Comparison of ENCODE assay signal across 1 cellular context in the genomic region with DNA sequence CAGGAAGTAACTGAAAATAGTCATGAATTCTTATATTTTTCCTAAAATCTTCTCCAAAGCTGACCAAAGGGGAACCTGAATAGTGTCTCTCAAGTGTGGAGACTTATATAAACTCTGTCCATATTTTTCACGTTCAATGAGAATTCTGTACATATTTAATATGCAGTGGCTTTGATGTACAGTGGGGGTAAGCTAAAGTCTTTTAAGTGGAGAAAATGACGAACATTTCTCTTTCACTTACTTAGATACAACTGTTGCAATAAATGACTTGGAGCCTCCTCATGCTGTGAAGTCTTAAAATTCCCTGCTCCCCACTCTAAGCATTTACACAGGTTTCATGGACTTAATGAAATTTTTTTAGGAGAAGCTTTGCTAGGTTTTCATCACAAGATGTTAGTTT.
TF ChIP-seq lines count a peak whose summit lies in the region.

No MANE protein-coding gene starts in this region.

TF ChIP-seq in GM23338, 12 proteins besides CTCF, POLR2A, EP300 and RAD21 (continued from another document):
- TF ChIP-seq, protein P1, sequence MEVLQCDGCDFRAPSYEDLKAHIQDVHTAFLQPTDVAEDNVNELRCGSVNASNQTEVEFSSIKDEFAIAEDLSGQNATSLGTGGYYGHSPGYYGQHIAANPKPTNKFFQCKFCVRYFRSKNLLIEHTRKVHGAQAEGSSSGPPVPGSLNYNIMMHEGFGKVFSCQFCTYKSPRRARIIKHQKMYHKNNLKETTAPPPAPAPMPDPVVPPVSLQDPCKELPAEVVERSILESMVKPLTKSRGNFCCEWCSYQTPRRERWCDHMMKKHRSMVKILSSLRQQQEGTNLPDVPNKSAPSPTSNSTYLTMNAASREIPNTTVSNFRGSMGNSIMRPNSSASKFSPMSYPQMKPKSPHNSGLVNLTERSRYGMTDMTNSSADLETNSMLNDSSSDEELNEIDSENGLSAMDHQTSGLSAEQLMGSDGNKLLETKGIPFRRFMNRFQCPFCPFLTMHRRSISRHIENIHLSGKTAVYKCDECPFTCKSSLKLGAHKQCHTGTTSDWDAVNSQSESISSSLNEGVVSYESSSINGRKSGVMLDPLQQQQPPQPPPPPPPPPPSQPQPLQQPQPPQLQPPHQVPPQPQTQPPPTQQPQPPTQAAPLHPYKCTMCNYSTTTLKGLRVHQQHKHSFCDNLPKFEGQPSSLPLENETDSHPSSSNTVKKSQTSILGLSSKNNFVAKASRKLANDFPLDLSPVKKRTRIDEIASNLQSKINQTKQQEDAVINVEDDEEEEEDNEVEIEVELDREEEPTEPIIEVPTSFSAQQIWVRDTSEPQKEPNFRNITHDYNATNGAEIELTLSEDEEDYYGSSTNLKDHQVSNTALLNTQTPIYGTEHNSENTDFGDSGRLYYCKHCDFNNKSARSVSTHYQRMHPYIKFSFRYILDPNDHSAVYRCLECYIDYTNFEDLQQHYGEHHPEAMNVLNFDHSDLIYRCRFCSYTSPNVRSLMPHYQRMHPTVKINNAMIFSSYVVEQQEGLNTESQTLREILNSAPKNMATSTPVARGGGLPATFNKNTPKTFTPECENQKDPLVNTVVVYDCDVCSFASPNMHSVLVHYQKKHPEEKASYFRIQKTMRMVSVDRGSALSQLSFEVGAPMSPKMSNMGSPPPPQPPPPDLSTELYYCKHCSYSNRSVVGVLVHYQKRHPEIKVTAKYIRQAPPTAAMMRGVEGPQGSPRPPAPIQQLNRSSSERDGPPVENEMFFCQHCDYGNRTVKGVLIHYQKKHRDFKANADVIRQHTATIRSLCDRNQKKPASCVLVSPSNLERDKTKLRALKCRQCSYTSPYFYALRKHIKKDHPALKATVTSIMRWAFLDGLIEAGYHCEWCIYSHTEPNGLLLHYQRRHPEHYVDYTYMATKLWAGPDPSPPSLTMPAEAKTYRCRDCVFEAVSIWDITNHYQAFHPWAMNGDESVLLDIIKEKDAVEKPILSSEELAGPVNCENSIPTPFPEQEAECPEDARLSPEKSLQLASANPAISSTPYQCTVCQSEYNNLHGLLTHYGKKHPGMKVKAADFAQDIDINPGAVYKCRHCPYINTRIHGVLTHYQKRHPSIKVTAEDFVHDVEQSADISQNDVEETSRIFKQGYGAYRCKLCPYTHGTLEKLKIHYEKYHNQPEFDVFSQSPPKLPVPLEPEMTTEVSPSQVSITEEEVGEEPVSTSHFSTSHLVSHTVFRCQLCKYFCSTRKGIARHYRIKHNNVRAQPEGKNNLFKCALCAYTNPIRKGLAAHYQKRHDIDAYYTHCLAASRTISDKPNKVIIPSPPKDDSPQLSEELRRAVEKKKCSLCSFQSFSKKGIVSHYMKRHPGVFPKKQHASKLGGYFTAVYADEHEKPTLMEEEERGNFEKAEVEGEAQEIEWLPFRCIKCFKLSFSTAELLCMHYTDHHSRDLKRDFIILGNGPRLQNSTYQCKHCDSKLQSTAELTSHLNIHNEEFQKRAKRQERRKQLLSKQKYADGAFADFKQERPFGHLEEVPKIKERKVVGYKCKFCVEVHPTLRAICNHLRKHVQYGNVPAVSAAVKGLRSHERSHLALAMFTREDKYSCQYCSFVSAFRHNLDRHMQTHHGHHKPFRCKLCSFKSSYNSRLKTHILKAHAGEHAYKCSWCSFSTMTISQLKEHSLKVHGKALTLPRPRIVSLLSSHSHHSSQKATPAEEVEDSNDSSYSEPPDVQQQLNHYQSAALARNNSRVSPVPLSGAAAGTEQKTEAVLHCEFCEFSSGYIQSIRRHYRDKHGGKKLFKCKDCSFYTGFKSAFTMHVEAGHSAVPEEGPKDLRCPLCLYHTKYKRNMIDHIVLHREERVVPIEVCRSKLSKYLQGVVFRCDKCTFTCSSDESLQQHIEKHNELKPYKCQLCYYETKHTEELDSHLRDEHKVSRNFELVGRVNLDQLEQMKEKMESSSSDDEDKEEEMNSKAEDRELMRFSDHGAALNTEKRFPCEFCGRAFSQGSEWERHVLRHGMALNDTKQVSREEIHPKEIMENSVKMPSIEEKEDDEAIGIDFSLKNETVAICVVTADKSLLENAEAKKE (CRISPR knock-in tag; IDR thresholded peaks at IDR 0.05), result no peak
- TF ChIP-seq STAT1 (IDR thresholded peaks at IDR 0.05; ENCODE audit: unreplicated experiment) (no peak), CREB1 (CRISPR knock-in tag; IDR thresholded peaks at IDR 0.05; ENCODE audit: low read depth) (no peak), JUNB (IDR thresholded peaks at IDR 0.05; ENCODE audit: unreplicated experiment) (no peak), ZNF331 (CRISPR knock-in tag; IDR thresholded peaks at IDR 0.05; ENCODE audit: low read depth) (no peak), ZNF114 (CRISPR knock-in tag; IDR thresholded peaks at IDR 0.05) (no peak), EZH2phosphoT487 (IDR thresholded peaks at IDR 0.05; ENCODE audit: unreplicated experiment) (no peak), NANOG (IDR thresholded peaks at IDR 0.05; ENCODE audit: borderline replicate concordance) (no peak), EZH2 (IDR thresholded peaks at IDR 0.05; ENCODE audit: low read depth, unreplicated experiment) (no peak)
- TF ChIP-seq, protein P2, sequence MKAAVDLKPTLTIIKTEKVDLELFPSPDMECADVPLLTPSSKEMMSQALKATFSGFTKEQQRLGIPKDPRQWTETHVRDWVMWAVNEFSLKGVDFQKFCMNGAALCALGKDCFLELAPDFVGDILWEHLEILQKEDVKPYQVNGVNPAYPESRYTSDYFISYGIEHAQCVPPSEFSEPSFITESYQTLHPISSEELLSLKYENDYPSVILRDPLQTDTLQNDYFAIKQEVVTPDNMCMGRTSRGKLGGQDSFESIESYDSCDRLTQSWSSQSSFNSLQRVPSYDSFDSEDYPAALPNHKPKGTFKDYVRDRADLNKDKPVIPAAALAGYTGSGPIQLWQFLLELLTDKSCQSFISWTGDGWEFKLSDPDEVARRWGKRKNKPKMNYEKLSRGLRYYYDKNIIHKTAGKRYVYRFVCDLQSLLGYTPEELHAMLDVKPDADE (IDR thresholded peaks at IDR 0.05), result no peak
- TF ChIP-seq, protein P3, sequence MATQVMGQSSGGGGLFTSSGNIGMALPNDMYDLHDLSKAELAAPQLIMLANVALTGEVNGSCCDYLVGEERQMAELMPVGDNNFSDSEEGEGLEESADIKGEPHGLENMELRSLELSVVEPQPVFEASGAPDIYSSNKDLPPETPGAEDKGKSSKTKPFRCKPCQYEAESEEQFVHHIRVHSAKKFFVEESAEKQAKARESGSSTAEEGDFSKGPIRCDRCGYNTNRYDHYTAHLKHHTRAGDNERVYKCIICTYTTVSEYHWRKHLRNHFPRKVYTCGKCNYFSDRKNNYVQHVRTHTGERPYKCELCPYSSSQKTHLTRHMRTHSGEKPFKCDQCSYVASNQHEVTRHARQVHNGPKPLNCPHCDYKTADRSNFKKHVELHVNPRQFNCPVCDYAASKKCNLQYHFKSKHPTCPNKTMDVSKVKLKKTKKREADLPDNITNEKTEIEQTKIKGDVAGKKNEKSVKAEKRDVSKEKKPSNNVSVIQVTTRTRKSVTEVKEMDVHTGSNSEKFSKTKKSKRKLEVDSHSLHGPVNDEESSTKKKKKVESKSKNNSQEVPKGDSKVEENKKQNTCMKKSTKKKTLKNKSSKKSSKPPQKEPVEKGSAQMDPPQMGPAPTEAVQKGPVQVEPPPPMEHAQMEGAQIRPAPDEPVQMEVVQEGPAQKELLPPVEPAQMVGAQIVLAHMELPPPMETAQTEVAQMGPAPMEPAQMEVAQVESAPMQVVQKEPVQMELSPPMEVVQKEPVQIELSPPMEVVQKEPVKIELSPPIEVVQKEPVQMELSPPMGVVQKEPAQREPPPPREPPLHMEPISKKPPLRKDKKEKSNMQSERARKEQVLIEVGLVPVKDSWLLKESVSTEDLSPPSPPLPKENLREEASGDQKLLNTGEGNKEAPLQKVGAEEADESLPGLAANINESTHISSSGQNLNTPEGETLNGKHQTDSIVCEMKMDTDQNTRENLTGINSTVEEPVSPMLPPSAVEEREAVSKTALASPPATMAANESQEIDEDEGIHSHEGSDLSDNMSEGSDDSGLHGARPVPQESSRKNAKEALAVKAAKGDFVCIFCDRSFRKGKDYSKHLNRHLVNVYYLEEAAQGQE (IDR thresholded peaks at IDR 0.05; ENCODE audit: unreplicated experiment), result no peak
